11 cellular contexts compared by ENCODE assay signal in the genomic region with DNA sequence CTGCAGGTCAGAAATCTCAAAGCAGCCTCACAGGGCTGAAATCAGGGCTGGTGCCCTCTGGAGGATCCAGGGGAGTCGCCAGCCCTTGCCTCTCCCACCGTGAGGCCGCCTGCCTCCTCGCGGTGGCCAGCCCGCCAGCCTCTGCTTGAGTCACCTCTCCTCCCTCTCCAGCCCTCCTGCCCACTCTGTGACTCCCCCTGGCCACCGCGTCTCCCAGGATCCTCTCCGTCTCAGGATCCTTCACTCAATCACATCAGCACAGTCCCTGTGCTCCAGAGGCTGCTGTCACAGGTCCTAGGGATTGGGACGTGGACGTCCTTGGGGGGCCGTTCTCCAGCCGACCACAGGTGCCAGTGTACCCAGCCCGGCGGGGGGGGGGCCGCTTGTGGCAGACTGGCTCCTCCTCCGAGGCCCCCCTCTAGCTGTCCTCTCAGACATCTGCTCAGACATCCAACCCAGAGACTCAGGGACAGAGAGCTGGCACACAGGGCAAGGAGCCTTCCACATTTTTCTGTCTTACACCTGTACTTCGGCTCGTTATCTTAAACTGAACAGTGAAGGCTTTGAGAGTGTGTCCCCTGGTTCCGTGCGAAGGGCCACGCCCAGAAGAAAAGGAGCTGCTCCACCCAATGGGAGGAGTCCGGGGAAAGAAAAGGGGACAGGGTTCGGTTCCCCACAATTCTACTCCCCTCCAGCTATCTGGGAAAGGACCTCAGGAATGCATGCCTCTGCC. TPM values are rescaled to one million over a fixed set of nuclear protein-coding genes. Genes with fewer than 3 reads are reported as not detected.
DNase-seq lines count a peak whose midpoint lies in the region; ATAC-seq, FAIRE-seq and TF ChIP-seq lines count a peak whose summit lies in the region.
"Had no signal": no experiment of that assay in that cellular context is flagged by ENCODE, and none has a peak within 500 bp of the region (broad histone marks: within the 10 kb centered on the region; RNA-seq: fewer than 3 reads in every experiment).

No MANE protein-coding gene starts in this region.

- no peak for TF ChIP-seq POLR2A in A549 (IDR thresholded peaks at IDR 0.05; ENCODE audit: low read length)

- POLR2A ChIA-PET in A549 (lab: Yijun Ruan, JAX) = no interaction called here
- POLR2A ChIA-PET in HEK293 (lab: Yijun Ruan, JAX) = interaction anchor here (1.1 kb wide), 1 partner anchor 9 kb away, joined by 4 read pairs; the partner anchor contains the start of gene PPP2R2D

- FAIRE-seq in A549 (lab: Jason Lieb, UNC) = no peak
- FAIRE-seq: frontal cortex had no signal

- TF ChIP-seq RAD21 in A549 (conservative IDR thresholded peaks at IDR 0.05 in 1 of 2, IDR thresholded peaks at IDR 0.05 in 1 of 2) = no peak

- H3K9me3 ChIP-seq in A549 (no peaks in the 10 kb centered on the region), HEK293 (ENCODE audit: control insufficient read depth, insufficient read depth, low read depth, low read length) (no peaks in the 10 kb centered on the region)

- peak; percentile 46 to 66 for DNase-seq in A549 (ENCODE audit: low read depth in 1 of 2, low spot score in 1 of 2)
- DNase-seq in kidney tubule cell (ENCODE audit: low spot score) = peak; percentile 24
- no peak for DNase-seq in hypothalamus (lab: John Stamatoyannopoulos, UW)
- no peak for DNase-seq in MV-4-11 (lab: John Stamatoyannopoulos, UW)
- DNase-seq in head of caudate nucleus = no peak
- DNase-seq: NCI-H1694 treated with DMSO at 0.1 percent for 48 hours; stimulated activated CD4-positive, alpha-beta T cell treated with anti-CD3 and anti-CD28 coated beads, Interleukin-15, amount 100 ng/mL, for 24 hours had no signal

- ATAC-seq in A549 (peak; percentile 96 to 98), HG02981 (IDR thresholded peaks at IDR 0.05; ENCODE audit: unreplicated experiment) (no peak)

- 32% methylated on average over 21 of the region's 24 CpGs for WGBS in A549 (ENCODE audit: missing lambda C conversion rate)

- intact Hi-C loops in head of caudate nucleus (cut with DNase I) = no loop called here

- peaks cover 9% of the 10 kb centered on the region; the same call in 1 of the 3 replicates for H3K4me1 ChIP-seq in A549
- H3K4me1 ChIP-seq in HEK293 (ENCODE audit: control insufficient read depth, insufficient read depth, low read length) = no peaks in the 10 kb centered on the region

- H3K27ac ChIP-seq in A549 (0 out of 6 replicates have a peak overlapping the region, but pooled peaks of 1 of the 2 experiments have one; percentile 29), HEK293 (ENCODE audit: extremely low read depth, low read depth, low read length) (no peak overlapping the region), VCaP (no peak overlapping the region)

- CTCF ChIA-PET in A549 (lab: Yijun Ruan, JAX) = interaction anchor here (0.6 to 2.4 kb wide), 8 partner anchors 8 to 252 kb away, joined by 3 to 10 read pairs (median 4); no protein-coding TSS in a partner anchor
- CTCF ChIA-PET in HEK293 (lab: Yijun Ruan, JAX) = interaction anchor here (0.7 kb wide), 2 partner anchors 8 to 1387 kb away, joined by 5 read pairs; no protein-coding TSS in a partner anchor

- H3K4me2 ChIP-seq in A549 = peak overlapping the region; percentile 67

- no peak for TF ChIP-seq EP300 in A549 (IDR thresholded peaks at IDR 0.05)

- H3K36me3 ChIP-seq in HEK293 (ENCODE audit: control insufficient read depth in 2 of 2, insufficient read depth in 1 of 2, low read length in 2 of 2) = no peaks in the 10 kb centered on the region

- TF ChIP-seq CTCF in A549 (IDR thresholded peaks at IDR 0.05) (0 out of 3 replicates have a peak, but pooled peaks have one; percentile 18), HEK293 (tag by site-specific recombination; IDR thresholded peaks at IDR 0.05) (peak; percentile 39), VCaP (conservative IDR thresholded peaks at IDR 0.05) (peak; percentile 0; the same call in 1 of the 2 replicates)

- H3K4me3 ChIP-seq in A549 (no peak overlapping the region), HEK293 (ENCODE audit: low read depth, low read length) (no peak overlapping the region)

TF ChIP-seq in A549, 52 proteins besides CTCF, POLR2A, EP300 and RAD21:
- TF ChIP-seq, protein P1, sequence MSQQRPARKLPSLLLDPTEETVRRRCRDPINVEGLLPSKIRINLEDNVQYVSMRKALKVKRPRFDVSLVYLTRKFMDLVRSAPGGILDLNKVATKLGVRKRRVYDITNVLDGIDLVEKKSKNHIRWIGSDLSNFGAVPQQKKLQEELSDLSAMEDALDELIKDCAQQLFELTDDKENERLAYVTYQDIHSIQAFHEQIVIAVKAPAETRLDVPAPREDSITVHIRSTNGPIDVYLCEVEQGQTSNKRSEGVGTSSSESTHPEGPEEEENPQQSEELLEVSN (IDR thresholded peaks at IDR 0.05; ENCODE audit: borderline replicate concordance, low read depth) = no peak
- no peak for TF ChIP-seq CBX8 (IDR thresholded peaks at IDR 0.05)
- no peak for TF ChIP-seq RARB (CRISPR knock-in tag; IDR thresholded peaks at IDR 0.05)
- TF ChIP-seq ZFP36 (IDR thresholded peaks at IDR 0.05; ENCODE audit: borderline replicate concordance, partially characterized antibody) = no peak
- no peak for TF ChIP-seq FOSL2 (IDR thresholded peaks at IDR 0.05)
- TF ChIP-seq FOSL2 (CRISPR knock-in tag; IDR thresholded peaks at IDR 0.05) = no peak

TF ChIP-seq in HEK293, 187 proteins besides CTCF, POLR2A, EP300 and RAD21:
- TF ChIP-seq GLIS1 (tag by site-specific recombination; IDR thresholded peaks at IDR 0.05) = peak; percentile 71
- peak; percentile 43; the same call in 1 of the 2 replicates for TF ChIP-seq ZBTB8A (tag by site-specific recombination; IDR thresholded peaks at IDR 0.05)
- TF ChIP-seq ZIC2 (tag by site-specific recombination; IDR thresholded peaks at IDR 0.05) = peak; percentile 48
- TF ChIP-seq, protein P2, sequence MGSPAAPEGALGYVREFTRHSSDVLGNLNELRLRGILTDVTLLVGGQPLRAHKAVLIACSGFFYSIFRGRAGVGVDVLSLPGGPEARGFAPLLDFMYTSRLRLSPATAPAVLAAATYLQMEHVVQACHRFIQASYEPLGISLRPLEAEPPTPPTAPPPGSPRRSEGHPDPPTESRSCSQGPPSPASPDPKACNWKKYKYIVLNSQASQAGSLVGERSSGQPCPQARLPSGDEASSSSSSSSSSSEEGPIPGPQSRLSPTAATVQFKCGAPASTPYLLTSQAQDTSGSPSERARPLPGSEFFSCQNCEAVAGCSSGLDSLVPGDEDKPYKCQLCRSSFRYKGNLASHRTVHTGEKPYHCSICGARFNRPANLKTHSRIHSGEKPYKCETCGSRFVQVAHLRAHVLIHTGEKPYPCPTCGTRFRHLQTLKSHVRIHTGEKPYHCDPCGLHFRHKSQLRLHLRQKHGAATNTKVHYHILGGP (tag by site-specific recombination; IDR thresholded peaks at IDR 0.05) = no peak
- TF ChIP-seq ZNF747 (tag by site-specific recombination; IDR thresholded peaks at IDR 0.05) = no peak
- TF ChIP-seq EGR2 (tag by site-specific recombination; IDR thresholded peaks at IDR 0.05; ENCODE audit: low read depth) = peak; percentile 43; the same call in 1 of the 2 replicates
- TF ChIP-seq, protein P3, sequence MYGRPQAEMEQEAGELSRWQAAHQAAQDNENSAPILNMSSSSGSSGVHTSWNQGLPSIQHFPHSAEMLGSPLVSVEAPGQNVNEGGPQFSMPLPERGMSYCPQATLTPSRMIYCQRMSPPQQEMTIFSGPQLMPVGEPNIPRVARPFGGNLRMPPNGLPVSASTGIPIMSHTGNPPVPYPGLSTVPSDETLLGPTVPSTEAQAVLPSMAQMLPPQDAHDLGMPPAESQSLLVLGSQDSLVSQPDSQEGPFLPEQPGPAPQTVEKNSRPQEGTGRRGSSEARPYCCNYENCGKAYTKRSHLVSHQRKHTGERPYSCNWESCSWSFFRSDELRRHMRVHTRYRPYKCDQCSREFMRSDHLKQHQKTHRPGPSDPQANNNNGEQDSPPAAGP (tag by site-specific recombination; IDR thresholded peaks at IDR 0.05) = 0 out of 2 replicates have a peak, but pooled peaks have one; percentile 37

RNA-seq across cellular contexts. Expression of gene PPP2R2D, which starts 9.4 kb away (rescaled TPM):
- polyA plus RNA-seq in A549 (2011; rRNA removed) (31.1 and 36.0 TPM in 2 replicates), A549 (2017; fragmentation: RNase III; extraction: RNeasy Plus Mini Kit Qiagen cat#74134 plus additional on column Dnase treatment) (23.1 to 23.9 TPM (median 23.3 TPM) in 3 replicates)
- 28.4 and 29.8 TPM in 2 replicates for polyA plus RNA-seq in A549 (2012; cell fraction: cytosol; rRNA removed)
- 32.4 and 39.2 TPM in 2 replicates for polyA plus RNA-seq in A549 (2012; cell fraction: nucleus; rRNA removed)
- 37.4 and 43.9 TPM in 2 replicates for polyA minus RNA-seq in A549 (2011; rRNA and poly(A)+ RNA removed)

Comparison
In these comparisons a context has a peak if more than half of its experiments do, and no peak if none do; other contexts are left out.
1. DNase-seq: peak in A549 (2 of 2) and kidney tubule cell (single experiment); none in hypothalamus (0 of 51), MV-4-11 (single experiment) and head of caudate nucleus (0 of 42).
2. Of the 5 proteins assayed by ChIP-seq in both HEK293 and A549: peak only in HEK293: none; only in A549: none; in both: CTCF; in neither: 4.
3. Peak in every context shown above with its lines, with median percentiles within 50 percentile points of each other: CTCF ChIP-seq.